In genomic region chr2:20291846-20292408, GRCh38 we compare ENCODE assay signal across 16 cellular contexts. TPM values are rescaled to one million over a fixed set of nuclear protein-coding genes. Genes with fewer than 3 reads are reported as not detected.
DNase-seq lines count a peak whose midpoint lies in the region; ATAC-seq and TF ChIP-seq lines count a peak whose summit lies in the region.
"Had no signal": no experiment of that assay in that cellular context is flagged by ENCODE, and none has a peak within 500 bp of the region (broad histone marks: within the 10 kb centered on the region; RNA-seq: fewer than 3 reads in every experiment).

No MANE protein-coding gene starts in this region.

- DNase-seq in AG10803 (ENCODE audit: low read depth) (peak; percentile 40), endothelial cell (ENCODE audit: low spot score) (no peak), myocyte (ENCODE audit: low read depth) (peak; percentile 6), immature natural killer cell (no peak), NCI-H446 treated with DMSO at 0.1 percent for 48 hours (lab: John Stamatoyannopoulos, UW) (no peak), GM19240 (ENCODE audit: insufficient read length, low spot score) (no peak)
- DNase-seq: activated CD8-positive, alpha-beta T cell treated with anti-CD3 and anti-CD28 coated beads, Interleukin-2, amount 10 ng/mL, durations not matched to agents 7 days and 5 days; Calu3; cerebellar nuclear complex; GF-D8; NCI-H1694 treated with DMSO at 0.1 percent for 48 hours; NCI-H526 treated with DMSO at 0.1 percent for 48 hours; stimulated activated CD4-positive, alpha-beta T cell treated with anti-CD3 and anti-CD28 coated beads, Interleukin-1b, Interleukin-23, amount 100 ng/mL, for 48 hours had no signal

- peaks cover 84% of the 10 kb centered on the region for H3K36me3 ChIP-seq in HUES64 (ENCODE audit: insufficient read depth, low read length)

- H3K36me3 Mint-ChIP-seq in endothelial cell (ENCODE audit: low read depth, unreplicated experiment): peaks cover 4% of the 10 kb centered on the region
- H3K36me3 Mint-ChIP-seq in immature natural killer cell: peaks cover 5 to 21% (median 11%) of the 10 kb centered on the region in 3 donors

- H3K9me3 ChIP-seq in HUES64 (ENCODE audit: insufficient read depth, low read depth, low read length): no peaks in the 10 kb centered on the region

- no peak overlapping the region for H3K4me3 ChIP-seq in AG10803 (ENCODE audit: low read length)
- H3K4me3 ChIP-seq in HUES64 (ENCODE audit: low read length): no peak overlapping the region

- H3K9ac ChIP-seq in HUES64 (ENCODE audit: low read depth, low read length): no peak overlapping the region

- H3K27ac ChIP-seq in HUES64 (ENCODE audit: low read depth, low read length): peak overlapping the region; percentile 54; the same call in 1 of the 2 replicates

- no peak for ATAC-seq in HG03196 (IDR thresholded peaks at IDR 0.05; ENCODE audit: unreplicated experiment)

- H3K9me3 Mint-ChIP-seq in endothelial cell (ENCODE audit: unreplicated experiment) (no peaks in the 10 kb centered on the region), immature natural killer cell (no peaks in the 10 kb centered on the region)
- H3K9me3 Mint-ChIP-seq: nephron had no signal

- 93% methylated on average over 13 of the region's 13 CpGs for WGBS in HUES64

- H3K4me1 ChIP-seq in HUES64 (ENCODE audit: insufficient read depth, low read length): peaks cover 4% of the 10 kb centered on the region

- H3K27me3 ChIP-seq in HUES64 (ENCODE audit: insufficient read depth, low read length): no peaks in the 10 kb centered on the region

- no peak overlapping the region for H3K4me3 Mint-ChIP-seq in endothelial cell (ENCODE audit: unreplicated experiment)
- H3K4me3 Mint-ChIP-seq in immature natural killer cell: no peak overlapping the region
- H3K4me3 Mint-ChIP-seq: activated CD8-positive, alpha-beta T cell treated with anti-CD3 and anti-CD28 coated beads, Interleukin-2, amount 10 ng/mL, durations not matched to agents 7 days and 5 days; nephron had no signal

- peak overlapping the region; percentile 62 for H3K27ac Mint-ChIP-seq in endothelial cell (ENCODE audit: unreplicated experiment)
- H3K27ac Mint-ChIP-seq in immature natural killer cell: peak overlapping the region in 2 of 6 donors; percentile 2 to 12
- H3K27ac Mint-ChIP-seq: activated CD8-positive, alpha-beta T cell treated with anti-CD3 and anti-CD28 coated beads, Interleukin-2, amount 10 ng/mL, durations not matched to agents 7 days and 5 days had no signal

- H3K4me1 Mint-ChIP-seq in endothelial cell (ENCODE audit: unreplicated experiment) (peaks cover 5% of the 10 kb centered on the region), immature natural killer cell (peaks cover 8 to 27% of the 10 kb centered on the region in 2 donors)
- H3K4me1 Mint-ChIP-seq: nephron had no signal

- TF ChIP-seq CTCF in AG10803 (conservative IDR thresholded peaks at IDR 0.05; ENCODE audit: low read length) (no peak), endothelial cell (IDR thresholded peaks at IDR 0.05; ENCODE audit: unreplicated experiment) (no peak)

- H3K27me3 Mint-ChIP-seq in endothelial cell (ENCODE audit: unreplicated experiment) (no peaks in the 10 kb centered on the region), immature natural killer cell (ENCODE audit: low read depth in 3 of 3) (no peaks in the 10 kb centered on the region)

RNA-seq across cellular contexts. Expression of gene PUM2, which starts 58.7 kb away (rescaled TPM):
- polyA plus RNA-seq in HUES64 (2013, experiment 1 of 2): 53.0 TPM
- polyA plus RNA-seq in HUES64 (2013, experiment 2 of 2): 56.8 TPM
- 75.3 TPM for total RNA-seq in endothelial cell (ENCODE audit: unreplicated experiment)
- 25.9 and 27.9 TPM in 2 replicates for total RNA-seq in myocyte
- 26.1 TPM for polyA plus RNA-seq in myocyte (2012)
- 10 to 100 TPM; 11.2 to 23.9 (median 21.1) TPM for polyA plus RNA-seq in immature natural killer cell

Comparison
In these comparisons a context has a peak if more than half of its experiments do, and no peak if none do; other contexts are left out.
1. DNase-seq: peak in AG10803 (single experiment) and myocyte (single experiment); none in endothelial cell (single experiment), immature natural killer cell (0 of 3), NCI-H446 treated with DMSO at 0.1 percent for 48 hours (single experiment) and GM19240 (single experiment).